8 cellular contexts compared by ENCODE assay signal in the genomic region with DNA sequence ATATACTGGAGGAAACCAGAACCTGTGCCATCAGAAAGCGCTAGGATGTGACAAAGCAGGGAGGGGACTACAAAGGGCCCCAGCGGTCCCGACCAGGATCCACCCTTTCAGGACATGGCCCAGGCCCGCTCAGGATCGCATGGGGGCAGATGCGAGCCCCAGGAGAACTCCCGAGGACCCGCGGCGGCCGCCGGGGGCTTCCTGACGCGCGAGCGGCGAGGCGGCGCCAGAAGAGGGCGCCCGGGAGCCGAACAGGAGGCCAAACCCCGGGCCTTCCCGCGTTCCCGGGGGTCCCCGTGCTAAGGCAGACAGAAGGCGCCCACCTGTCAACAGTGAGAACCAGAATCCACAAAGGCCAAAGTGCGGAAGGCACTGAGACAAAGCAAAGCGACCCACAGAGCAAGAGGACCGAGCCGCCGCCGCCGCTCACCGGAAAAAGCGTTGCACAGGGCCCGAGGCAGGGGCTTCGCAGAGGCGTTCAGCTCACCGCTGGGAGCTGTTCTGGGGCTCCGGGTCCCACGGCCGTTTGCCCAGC. TPM values are rescaled to one million over a fixed set of nuclear protein-coding genes. Genes with fewer than 3 reads are reported as not detected.
DNase-seq lines count a peak whose midpoint lies in the region; ATAC-seq and TF ChIP-seq lines count a peak whose summit lies in the region.

No MANE protein-coding gene starts in this region.

- peak overlapping the region; percentile 65 for H3K4me3 Mint-ChIP-seq in mesothelial cell of epicardium

- H3K27ac Mint-ChIP-seq in mesothelial cell of epicardium: no peak overlapping the region

- TF ChIP-seq CTCF in mesothelial cell of epicardium (IDR thresholded peaks at IDR 0.05; ENCODE audit: unreplicated experiment): peak; percentile 44

- peaks cover 1% of the 10 kb centered on the region for H3K4me1 Mint-ChIP-seq in mesothelial cell of epicardium

- H3K36me3 Mint-ChIP-seq in mesothelial cell of epicardium: no peaks in the 10 kb centered on the region

- no peak for ATAC-seq in HG03045 (IDR thresholded peaks at IDR 0.05; ENCODE audit: unreplicated experiment)

- peak; percentile 1 to 15 for DNase-seq in SHP77 (lab: John Stamatoyannopoulos, UW)
- DNase-seq in SHP77 treated with DMSO at 0.1 percent for 48 hours (lab: John Stamatoyannopoulos, UW): no peak
- peak; percentile 88 for DNase-seq in NCI-H2227 (lab: John Stamatoyannopoulos, UW; ENCODE audit: unreplicated experiment)
- DNase-seq in activated CD4-positive, alpha-beta T cell treated with anti-CD3 and anti-CD28 coated beads, Interleukin-2, amount 50 U/mL, for 4 hours: peak; percentile 57 to 59
- peak; percentile 55 for DNase-seq in effector CD4-positive, alpha-beta T cell
- DNase-seq in mesothelial cell of epicardium (ENCODE audit: low spot score in 2 of 2, unreplicated experiment in 2 of 2): peak; percentile 64 to 84
- peak; percentile 49 to 53 for DNase-seq in stimulated activated CD8-positive, alpha-beta memory T cell treated with anti-CD3 and anti-CD28 coated beads, Interleukin-15, amount 100 ng/mL, for 48 hours (ENCODE audit: low read depth in 2 of 2)

- peaks cover 13% of the 10 kb centered on the region for H3K9me3 Mint-ChIP-seq in mesothelial cell of epicardium

- peaks cover 1% of the 10 kb centered on the region for H3K27me3 Mint-ChIP-seq in mesothelial cell of epicardium (ENCODE audit: low read depth)

RNA-seq across cellular contexts. Expression of a gene that starts 7.3 kb away (rescaled TPM):
- not detected in 3 replicates for total RNA-seq in mesothelial cell of epicardium

RNA-seq across cellular contexts. Expression of a gene that starts 39.2 kb away (rescaled TPM):
- total RNA-seq in mesothelial cell of epicardium: 49.4 to 57.8 TPM (median 56.2 TPM) in 3 replicates

RNA-seq across cellular contexts. Expression of a gene that starts 45.7 kb away (rescaled TPM):
- not detected in 3 replicates for total RNA-seq in mesothelial cell of epicardium
